11 cellular contexts compared by ENCODE assay signal in the genomic region with DNA sequence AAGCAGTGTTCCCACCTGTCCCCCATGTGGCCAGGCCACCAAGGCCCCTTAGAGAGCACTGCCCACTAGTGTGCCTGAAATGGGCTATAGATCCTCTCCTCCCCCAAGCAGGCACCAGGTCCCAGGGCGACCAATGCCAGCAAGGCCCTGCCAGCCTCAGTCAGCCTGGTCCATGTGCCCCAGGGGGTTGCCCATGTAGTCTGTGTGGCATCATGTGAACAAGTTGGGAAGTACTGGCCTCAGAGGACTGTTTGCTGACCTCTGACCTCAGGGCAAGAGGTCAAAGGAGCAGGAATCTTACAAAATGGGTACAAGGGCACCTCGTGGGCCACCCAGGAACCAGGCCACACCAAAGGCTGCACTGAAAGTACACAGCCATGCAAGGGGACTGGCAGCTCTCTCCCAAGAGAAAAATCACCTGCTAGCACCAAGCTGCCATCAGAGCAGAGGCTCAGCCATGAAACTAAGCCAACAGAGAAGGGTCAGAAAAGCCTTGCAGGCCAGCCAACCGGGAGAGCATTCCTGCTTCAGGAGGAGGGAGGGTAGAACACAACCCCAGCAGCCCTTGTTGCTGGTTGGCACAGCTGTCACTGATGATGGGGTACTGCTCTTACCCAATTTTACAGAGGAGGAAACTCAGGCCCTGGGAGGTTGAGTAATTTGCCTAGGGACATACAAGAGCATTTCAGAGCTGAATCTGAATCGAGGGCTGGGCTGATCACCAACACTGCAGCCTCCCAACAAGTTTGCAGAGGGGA. TPM values are rescaled to one million over a fixed set of nuclear protein-coding genes. Genes with fewer than 3 reads are reported as not detected.
DNase-seq lines count a peak whose midpoint lies in the region; ATAC-seq and TF ChIP-seq lines count a peak whose summit lies in the region.
"Had no signal": no experiment of that assay in that cellular context is flagged by ENCODE, and none has a peak within 500 bp of the region (broad histone marks: within the 10 kb centered on the region; RNA-seq: fewer than 3 reads in every experiment).

No MANE protein-coding gene starts in this region.

- no peaks in the 10 kb centered on the region for H3K27me3 Mint-ChIP-seq in activated naive CD4-positive, alpha-beta T cell treated with anti-CD3 and anti-CD28 coated beads for 36 hours (ENCODE audit: low read depth)
- no peaks in the 10 kb centered on the region for H3K27me3 Mint-ChIP-seq in stimulated activated memory B cell treated with anti-CD40 and anti-IgM and Interleukin-4, amounts not matched to agents 10 μg/mL and 1 μg/mL and 100 μg/mL, for 72 hours

- TF ChIP-seq CTCF in foreskin fibroblast (IDR thresholded peaks at IDR 0.05; ENCODE audit: low read depth, low read length), result no peak

- H3K4me3 Mint-ChIP-seq in activated naive CD4-positive, alpha-beta T cell treated with anti-CD3 and anti-CD28 coated beads for 36 hours, result no peak overlapping the region
- no peak overlapping the region for H3K4me3 Mint-ChIP-seq in stimulated activated memory B cell treated with anti-CD40 and anti-IgM and Interleukin-4, amounts not matched to agents 10 μg/mL and 1 μg/mL and 100 μg/mL, for 72 hours

- CTCF ChIA-PET in activated naive CD4-positive, alpha-beta T cell treated with anti-CD3 and anti-CD28 coated beads for 36 hours (lab: Charles Lee), result no interaction called here

- DNase-seq in activated naive CD4-positive, alpha-beta T cell treated with anti-CD3 and anti-CD28 coated beads for 36 hours, result no peak
- no peak for DNase-seq in activated naive CD4-positive, alpha-beta T cell treated with anti-CD3 and anti-CD28 coated beads, Interleukin-2, amount 50 U/mL, for 16 hours
- peak; percentile 79 for DNase-seq in SKM-1 treated with dmso at 0.1 percent for 144 hours (lab: John Stamatoyannopoulos, UW; ENCODE audit: unreplicated experiment)
- DNase-seq in foreskin fibroblast, result peak; percentile 72 to 83
- no peak for DNase-seq in activated CD4-positive, CD25-positive, alpha-beta regulatory T cell (lab: John Stamatoyannopoulos, UW)
- DNase-seq in stimulated activated CD4-positive, alpha-beta T cell treated with anti-CD3 and anti-CD28 coated beads, Interleukin-2, amount 100 ng/mL, for 48 hours, result no peak
- DNase-seq: activated naive CD4-positive, alpha-beta T cell treated with Interleukin-2 at 50 U/mL for 16 hours; NCI-H1930 had no signal

- H3K9me3 Mint-ChIP-seq in activated naive CD4-positive, alpha-beta T cell treated with anti-CD3 and anti-CD28 coated beads for 36 hours, result no peaks in the 10 kb centered on the region
- H3K9me3 Mint-ChIP-seq in stimulated activated memory B cell treated with anti-CD40 and anti-IgM and Interleukin-4, amounts not matched to agents 10 μg/mL and 1 μg/mL and 100 μg/mL, for 72 hours, result no peaks in the 10 kb centered on the region

- peak overlapping the region; percentile 89 for H3K27ac Mint-ChIP-seq in activated naive CD4-positive, alpha-beta T cell treated with anti-CD3 and anti-CD28 coated beads for 36 hours
- peak overlapping the region; percentile 66 for H3K27ac Mint-ChIP-seq in stimulated activated memory B cell treated with anti-CD40 and anti-IgM and Interleukin-4, amounts not matched to agents 10 μg/mL and 1 μg/mL and 100 μg/mL, for 72 hours

- peak; percentile 39 for ATAC-seq in stimulated activated memory B cell treated with anti-CD40 and anti-IgM and Interleukin-4, amounts not matched to agents 10 μg/mL and 1 μg/mL and 100 μg/mL, for 72 hours
- no peak for ATAC-seq in GM19035 (IDR thresholded peaks at IDR 0.05; ENCODE audit: unreplicated experiment)
- ATAC-seq: left colon had no signal

- peaks cover 34% of the 10 kb centered on the region for H3K4me1 Mint-ChIP-seq in activated naive CD4-positive, alpha-beta T cell treated with anti-CD3 and anti-CD28 coated beads for 36 hours (ENCODE audit: low read depth)
- peaks cover 20% of the 10 kb centered on the region for H3K4me1 Mint-ChIP-seq in stimulated activated memory B cell treated with anti-CD40 and anti-IgM and Interleukin-4, amounts not matched to agents 10 μg/mL and 1 μg/mL and 100 μg/mL, for 72 hours

- intact Hi-C loops in activated naive CD4-positive, alpha-beta T cell treated with anti-CD3 and anti-CD28 coated beads for 36 hours (cut with micrococcal nuclease), result no loop called here

- H3K4me3 ChIP-seq in foreskin fibroblast (ENCODE audit: low read depth in 1 of 2, low read length in 2 of 2), result no peak overlapping the region

- no peaks in the 10 kb centered on the region for H3K36me3 Mint-ChIP-seq in activated naive CD4-positive, alpha-beta T cell treated with anti-CD3 and anti-CD28 coated beads for 36 hours (ENCODE audit: low read depth)
- H3K36me3 Mint-ChIP-seq in stimulated activated memory B cell treated with anti-CD40 and anti-IgM and Interleukin-4, amounts not matched to agents 10 μg/mL and 1 μg/mL and 100 μg/mL, for 72 hours, result no peaks in the 10 kb centered on the region

RNA-seq across cellular contexts. Expression of a gene that starts 5.2 kb away (rescaled TPM):
- total RNA-seq in activated naive CD4-positive, alpha-beta T cell treated with anti-CD3 and anti-CD28 coated beads for 36 hours, result 100 to 1,000 TPM; 443 to 448 TPM

RNA-seq across cellular contexts. Expression of a gene that starts 21.2 kb away (rescaled TPM):
- total RNA-seq in activated naive CD4-positive, alpha-beta T cell treated with anti-CD3 and anti-CD28 coated beads for 36 hours, result 10 to 100 TPM; 22.6 to 24.2 TPM

RNA-seq across cellular contexts. Expression of a gene that starts 40.0 kb away (rescaled TPM):
- 100 to 1,000 TPM; 139 to 141 TPM for total RNA-seq in activated naive CD4-positive, alpha-beta T cell treated with anti-CD3 and anti-CD28 coated beads for 36 hours

Comparison
In these comparisons a context has a peak if more than half of its experiments do, and no peak if none do; other contexts are left out.
1. DNase-seq: peak in SKM-1 treated with dmso at 0.1 percent for 144 hours (single experiment) and foreskin fibroblast (2 of 2); none in activated naive CD4-positive, alpha-beta T cell treated with anti-CD3 and anti-CD28 coated beads for 36 hours (single experiment), activated naive CD4-positive, alpha-beta T cell treated with anti-CD3 and anti-CD28 coated beads, Interleukin-2, amount 50 U/mL, for 16 hours (single experiment), activated CD4-positive, CD25-positive, alpha-beta regulatory T cell (0 of 4) and stimulated activated CD4-positive, alpha-beta T cell treated with anti-CD3 and anti-CD28 coated beads, Interleukin-2, amount 100 ng/mL, for 48 hours (0 of 2).